ENCODE assay signal across 17 cellular contexts in the genomic region with DNA sequence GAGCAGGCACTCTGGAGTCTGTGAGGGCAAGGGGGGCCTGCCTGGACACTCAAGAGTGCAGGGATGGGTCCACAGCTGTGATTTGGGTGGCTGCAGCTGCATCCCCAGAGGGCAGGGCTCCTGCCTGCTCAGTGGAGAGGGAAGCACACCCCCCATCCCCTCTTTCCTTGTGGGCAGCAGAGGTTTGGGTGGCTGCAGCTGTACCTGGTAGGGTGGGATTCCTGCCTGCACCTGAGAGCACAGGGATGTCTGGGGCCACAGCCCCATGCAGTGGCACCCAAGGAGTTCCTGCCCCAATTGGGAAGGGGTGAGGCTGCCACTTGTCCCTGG.
DNase-seq lines count a peak whose midpoint lies in the region; ATAC-seq and TF ChIP-seq lines count a peak whose summit lies in the region.
"Had no signal": no experiment of that assay in that cellular context is flagged by ENCODE, and none has a peak within 500 bp of the region (broad histone marks: within the 10 kb centered on the region; RNA-seq: fewer than 3 reads in every experiment).

No MANE protein-coding gene starts in this region.

- TF ChIP-seq CTCF in natural killer cell (IDR thresholded peaks at IDR 0.05) (no peak), upper lobe of right lung (IDR thresholded peaks at IDR 0.05) (no peak), GM13977 (IDR thresholded peaks at IDR 0.05; ENCODE audit: extremely low read depth, insufficient read depth, missing control alignments) (no peak)

- CTCF ChIA-PET in HEK293T (lab: Yijun Ruan, JAX) = no interaction called here

- H3K4me1 ChIP-seq in upper lobe of right lung = no peaks in the 10 kb centered on the region
- H3K4me1 ChIP-seq: HAP-1 had no signal

- H3K9me3 Mint-ChIP-seq in natural killer cell treated with Interleukin-12 subunit alpha and Interleukin-12 subunit beta and Interleukin-15 and Interleukin-18, amount 100 ng/mL, for 72 hours = peaks cover 5% of the 10 kb centered on the region
- peaks cover 2 to 5% of the 10 kb centered on the region in 2 donors for H3K9me3 Mint-ChIP-seq in natural killer cell

- H3K27ac ChIP-seq in upper lobe of right lung = no peak overlapping the region
- H3K27ac ChIP-seq: BLaER1 had no signal

- intact Hi-C loops in natural killer cell (cut with micrococcal nuclease) = no loop called here
- intact Hi-C loops in sciatic nerve (cut with DNase I) = no loop called here
- intact Hi-C loops in upper lobe of right lung (cut with DNase I) = no loop called here

- DNase-seq in natural killer cell treated with Interleukin-12 subunit alpha and Interleukin-12 subunit beta and Interleukin-15 and Interleukin-18, amount 100 ng/mL, for 72 hours (ENCODE audit: low spot score) = no peak
- no peak for DNase-seq in natural killer cell
- no peak for DNase-seq in sciatic nerve (ENCODE audit: low spot score)
- no peak for DNase-seq in upper lobe of right lung
- no peak for DNase-seq in GM13977 (ENCODE audit: low spot score)
- DNase-seq in globus pallidus (ENCODE audit: low spot score) = no peak
- DNase-seq in HEK293T (ENCODE audit: extremely low spot score) = no peak
- DNase-seq: 8988T; CD4-positive, alpha-beta memory T cell; DMS153; DMS79; GDM1; IMR-90 had no signal

- peak; percentile 27 to 57 for ATAC-seq in natural killer cell treated with Interleukin-12 subunit alpha and Interleukin-12 subunit beta and Interleukin-15 and Interleukin-18, amount 100 ng/mL, for 72 hours
- ATAC-seq in natural killer cell (no peak), esophagus mucosa (peak; percentile 15), sciatic nerve (peak; percentile 34), upper lobe of right lung (peak; percentile 31)

- H3K9me3 ChIP-seq in upper lobe of right lung = no peaks in the 10 kb centered on the region
- H3K9me3 ChIP-seq: HAP-1 had no signal

- H3K4me1 Mint-ChIP-seq in natural killer cell treated with Interleukin-12 subunit alpha and Interleukin-12 subunit beta and Interleukin-15 and Interleukin-18, amount 100 ng/mL, for 72 hours (ENCODE audit: low read depth in 2 of 2) = no peaks in the 10 kb centered on the region
- no peaks in the 10 kb centered on the region for H3K4me1 Mint-ChIP-seq in natural killer cell
- H3K4me1 Mint-ChIP-seq: CD14-positive monocyte; CD4-positive, alpha-beta memory T cell had no signal

- no peaks in the 10 kb centered on the region for H3K27me3 ChIP-seq in upper lobe of right lung
- H3K27me3 ChIP-seq: BLaER1 had no signal

- no peak overlapping the region for H3K4me3 Mint-ChIP-seq in natural killer cell treated with Interleukin-12 subunit alpha and Interleukin-12 subunit beta and Interleukin-15 and Interleukin-18, amount 100 ng/mL, for 72 hours
- H3K4me3 Mint-ChIP-seq in natural killer cell = no peak overlapping the region
- H3K4me3 Mint-ChIP-seq: CD14-positive monocyte; CD4-positive, alpha-beta memory T cell had no signal

- in situ Hi-C loops in GM13977 (cut with MboI; ENCODE audit: low pct_unique_long_range_greater_than_20kb, low sequenced_read_pairs, unreplicated experiment) = no loop called here

- H3K27ac Mint-ChIP-seq in natural killer cell treated with Interleukin-12 subunit alpha and Interleukin-12 subunit beta and Interleukin-15 and Interleukin-18, amount 100 ng/mL, for 72 hours = no peak overlapping the region
- H3K27ac Mint-ChIP-seq in natural killer cell = no peak overlapping the region
- H3K27ac Mint-ChIP-seq: CD14-positive monocyte; CD4-positive, alpha-beta memory T cell had no signal

- H3K36me3 ChIP-seq in upper lobe of right lung = no peaks in the 10 kb centered on the region
- H3K36me3 ChIP-seq: BLaER1, HAP-1 had no signal

- no peaks in the 10 kb centered on the region for H3K36me3 Mint-ChIP-seq in natural killer cell treated with Interleukin-12 subunit alpha and Interleukin-12 subunit beta and Interleukin-15 and Interleukin-18, amount 100 ng/mL, for 72 hours
- no peaks in the 10 kb centered on the region for H3K36me3 Mint-ChIP-seq in natural killer cell
- H3K36me3 Mint-ChIP-seq: CD14-positive monocyte; CD4-positive, alpha-beta memory T cell had no signal

- H3K27me3 Mint-ChIP-seq in natural killer cell treated with Interleukin-12 subunit alpha and Interleukin-12 subunit beta and Interleukin-15 and Interleukin-18, amount 100 ng/mL, for 72 hours = no peaks in the 10 kb centered on the region
- H3K27me3 Mint-ChIP-seq in natural killer cell (ENCODE audit: low read depth in 2 of 2) = no peaks in the 10 kb centered on the region
- H3K27me3 Mint-ChIP-seq: CD4-positive, alpha-beta memory T cell had no signal

- no peak overlapping the region for H3K4me3 ChIP-seq in upper lobe of right lung
- H3K4me3 ChIP-seq: BLaER1, HAP-1 had no signal

- POLR2A ChIA-PET in HEK293T (lab: Yijun Ruan, JAX) = no interaction called here

TF ChIP-seq in HEK293T, 16 proteins besides CTCF, POLR2A, EP300 and RAD21:
- no peak for TF ChIP-seq FOXM1 (IDR thresholded peaks at IDR 0.05; ENCODE audit: borderline replicate concordance)
- no peak for TF ChIP-seq BHLHE40 (IDR thresholded peaks at IDR 0.05; ENCODE audit: borderline replicate concordance)
- no peak for TF ChIP-seq SP1 (IDR thresholded peaks at IDR 0.05)
- no peak for TF ChIP-seq ZNF384 (IDR thresholded peaks at IDR 0.05)
- no peak for TF ChIP-seq FOXA1 (IDR thresholded peaks at IDR 0.05)

Comparison
In these comparisons a context has a peak if more than half of its experiments do, and no peak if none do; other contexts are left out.
1. ATAC-seq: peak in natural killer cell treated with Interleukin-12 subunit alpha and Interleukin-12 subunit beta and Interleukin-15 and Interleukin-18, amount 100 ng/mL, for 72 hours (2 of 2), esophagus mucosa (single experiment), sciatic nerve (single experiment) and upper lobe of right lung (single experiment); none in natural killer cell (0 of 3).